In genomic region chr13:113150545-113151365, GRCh38 we compare ENCODE assay signal across 1 cellular context.
TF ChIP-seq lines count a peak whose summit lies in the region.

No MANE protein-coding gene starts in this region.

TF ChIP-seq in HepG2, 621 proteins besides CTCF, POLR2A, EP300 and RAD21 (continued from another document and continues in another):
- TF ChIP-seq CEBPZ (IDR thresholded peaks at IDR 0.05; ENCODE audit: low read length) (no peak), ZNF296 (CRISPR knock-in tag; conservative IDR thresholded peaks at IDR 0.05) (no peak), ZNF224 (CRISPR knock-in tag; IDR thresholded peaks at IDR 0.05) (no peak), RFX3 (CRISPR knock-in tag; IDR thresholded peaks at IDR 0.05) (no peak), ZNF17 (CRISPR knock-in tag; IDR thresholded peaks at IDR 0.05) (no peak), ZNF496 (CRISPR knock-in tag; IDR thresholded peaks at IDR 0.05; ENCODE audit: insufficient replicate concordance) (no peak), ZNF430 (CRISPR knock-in tag; IDR thresholded peaks at IDR 0.05) (0 out of 2 replicates have a peak, but pooled peaks have one; percentile 34), MEIS2 (CRISPR knock-in tag; IDR thresholded peaks at IDR 0.05) (no peak), STAT5B (CRISPR knock-in tag; IDR thresholded peaks at IDR 0.05) (no peak), ZNF639 (CRISPR knock-in tag; conservative IDR thresholded peaks at IDR 0.05) (no peak), TAF1 (CRISPR knock-in tag; IDR thresholded peaks at IDR 0.05) (peak; percentile 20; the same call in 1 of the 2 replicates), FOXJ3 (CRISPR knock-in tag; IDR thresholded peaks at IDR 0.05; ENCODE audit: borderline replicate concordance) (no peak), TOPORS (CRISPR knock-in tag; IDR thresholded peaks at IDR 0.05) (no peak), ATF7 (IDR thresholded peaks at IDR 0.05) (no peak), ATF7 (CRISPR knock-in tag; IDR thresholded peaks at IDR 0.05) (no peak), SKI (IDR thresholded peaks at IDR 0.05; ENCODE audit: partially characterized antibody) (no peak), IRF9 (CRISPR knock-in tag; IDR thresholded peaks at IDR 0.05; ENCODE audit: borderline replicate concordance) (peak; percentile 10; the same call in 1 of the 2 replicates), SMARCC2 (IDR thresholded peaks at IDR 0.05) (no peak), ZNF691 (CRISPR knock-in tag; IDR thresholded peaks at IDR 0.05; ENCODE audit: borderline replicate concordance, low read depth) (peak; percentile 67; the same call in 1 of the 2 replicates), AGO1 (IDR thresholded peaks at IDR 0.05; ENCODE audit: low read depth, low read length, poor library complexity, severe bottlenecking) (no peak), ZNF567 (CRISPR knock-in tag; IDR thresholded peaks at IDR 0.05; ENCODE audit: borderline replicate concordance) (no peak), ZMAT3 (CRISPR knock-in tag; conservative IDR thresholded peaks at IDR 0.05) (no peak; the same call in 1 of the 2 replicates), KAT7 (CRISPR knock-in tag; IDR thresholded peaks at IDR 0.05; ENCODE audit: borderline replicate concordance) (no peak), ZNF562 (CRISPR knock-in tag; IDR thresholded peaks at IDR 0.05; ENCODE audit: borderline replicate concordance) (no peak), KMT2B (CRISPR knock-in tag; IDR thresholded peaks at IDR 0.05) (no peak), RAD51 (IDR thresholded peaks at IDR 0.05; ENCODE audit: borderline replicate concordance) (no peak), HNF4G (IDR thresholded peaks at IDR 0.05; ENCODE audit: borderline replicate concordance, low read depth, low read length) (no peak), HNF4G (CRISPR knock-in tag; IDR thresholded peaks at IDR 0.05; ENCODE audit: borderline replicate concordance, low read depth) (no peak), BORCS8-MEF2B (CRISPR knock-in tag; IDR thresholded peaks at IDR 0.05) (no peak), ZBTB33 (CRISPR knock-in tag; IDR thresholded peaks at IDR 0.05) (no peak), ZNF160 (CRISPR knock-in tag; IDR thresholded peaks at IDR 0.05) (no peak), ZNF367 (CRISPR knock-in tag; IDR thresholded peaks at IDR 0.05; ENCODE audit: borderline replicate concordance) (no peak), TBP (CRISPR knock-in tag; IDR thresholded peaks at IDR 0.05) (no peak), ZNF790 (CRISPR knock-in tag; IDR thresholded peaks at IDR 0.05; ENCODE audit: borderline replicate concordance) (no peak), FIP1L1 (IDR thresholded peaks at IDR 0.05; ENCODE audit: borderline replicate concordance, insufficient read depth, low read depth, low read length) (no peak), PCBP1 (IDR thresholded peaks at IDR 0.05; ENCODE audit: borderline replicate concordance, low read depth, low read length) (no peak), GPN1 (CRISPR knock-in tag; IDR thresholded peaks at IDR 0.05; ENCODE audit: borderline replicate concordance) (no peak), ZKSCAN5 (CRISPR knock-in tag; IDR thresholded peaks at IDR 0.05) (no peak), ZNF598 (CRISPR knock-in tag; IDR thresholded peaks at IDR 0.05; ENCODE audit: borderline replicate concordance) (no peak), HMGA1 (CRISPR knock-in tag; conservative IDR thresholded peaks at IDR 0.05) (no peak), ELF4 (CRISPR knock-in tag; IDR thresholded peaks at IDR 0.05; ENCODE audit: borderline replicate concordance) (0 out of 2 replicates have a peak, but pooled peaks have one; percentile 14), NFYC (CRISPR knock-in tag; IDR thresholded peaks at IDR 0.05) (no peak), ZNF501 (CRISPR knock-in tag; IDR thresholded peaks at IDR 0.05) (no peak), RERE (CRISPR knock-in tag; IDR thresholded peaks at IDR 0.05; ENCODE audit: low read depth) (no peak), NFKBIZ (CRISPR knock-in tag; IDR thresholded peaks at IDR 0.05) (no peak), HMGXB3 (CRISPR knock-in tag; IDR thresholded peaks at IDR 0.05; ENCODE audit: borderline replicate concordance) (no peak; the same call in 1 of the 2 replicates), TMF1 (CRISPR knock-in tag; IDR thresholded peaks at IDR 0.05; ENCODE audit: low read depth) (no peak), ZNF772 (CRISPR knock-in tag; IDR thresholded peaks at IDR 0.05) (no peak), NRL (CRISPR knock-in tag; IDR thresholded peaks at IDR 0.05; ENCODE audit: borderline replicate concordance) (no peak), ZNF557 (CRISPR knock-in tag; IDR thresholded peaks at IDR 0.05) (no peak), ZSCAN20 (CRISPR knock-in tag; IDR thresholded peaks at IDR 0.05; ENCODE audit: borderline replicate concordance) (no peak), CBX5 (CRISPR knock-in tag; IDR thresholded peaks at IDR 0.05; ENCODE audit: borderline replicate concordance) (no peak), ZNF230 (CRISPR knock-in tag; IDR thresholded peaks at IDR 0.05) (no peak), MTA1 (CRISPR knock-in tag; IDR thresholded peaks at IDR 0.05; ENCODE audit: borderline replicate concordance) (peak; percentile 6; the same call in 1 of the 2 replicates), ZNF333 (CRISPR knock-in tag; IDR thresholded peaks at IDR 0.05; ENCODE audit: borderline replicate concordance) (no peak)
